Comparison of ENCODE assay signal across 10 cellular contexts in the genomic region with DNA sequence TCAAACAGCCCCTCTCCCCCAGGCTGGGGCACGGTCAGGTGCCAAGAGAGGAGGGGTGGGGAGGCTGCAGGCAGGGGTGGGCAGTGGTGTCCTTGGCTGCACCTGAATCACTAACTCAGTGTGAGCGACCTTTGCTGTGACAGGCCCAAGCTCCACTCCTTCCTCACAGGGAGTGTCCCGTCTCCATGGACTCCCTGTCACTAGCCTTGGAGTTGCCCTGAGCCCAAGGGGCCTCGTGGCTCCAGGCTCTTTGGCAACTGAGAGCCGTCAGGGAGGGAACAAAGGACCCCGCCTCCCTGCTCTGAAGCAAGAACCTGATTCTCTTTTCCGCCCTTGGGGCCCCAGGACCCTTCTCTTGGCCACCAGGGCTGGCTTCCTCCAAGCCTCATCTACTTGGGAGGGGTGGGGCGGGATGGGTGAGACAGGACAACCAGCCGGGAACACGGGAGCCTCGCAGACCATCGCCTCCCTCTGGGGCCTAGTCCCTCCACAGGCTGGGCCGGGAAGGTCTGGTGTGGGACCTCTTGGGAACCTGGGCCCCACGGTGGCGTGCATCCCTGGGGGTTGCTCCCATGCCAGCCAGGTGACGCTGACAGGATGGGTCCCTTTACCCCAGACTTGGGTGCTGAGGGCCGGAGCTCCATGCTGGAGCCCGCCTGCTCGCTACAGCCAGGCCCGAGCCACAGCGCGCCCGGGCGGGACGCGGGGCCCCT. TPM values are rescaled to one million over a fixed set of nuclear protein-coding genes. Genes with fewer than 3 reads are reported as not detected.
DNase-seq lines count a peak whose midpoint lies in the region; ATAC-seq and TF ChIP-seq lines count a peak whose summit lies in the region.
"Had no signal": no experiment of that assay in that cellular context is flagged by ENCODE, and none has a peak within 500 bp of the region (broad histone marks: within the 10 kb centered on the region; RNA-seq: fewer than 3 reads in every experiment).

No MANE protein-coding gene starts in this region.

- peaks cover 3 to 69% of the 10 kb centered on the region in 2 donors for H3K4me1 ChIP-seq in right atrium auricular region
- H3K4me1 ChIP-seq in mammary epithelial cell (ENCODE audit: insufficient read depth, low read length), result peaks cover 19% of the 10 kb centered on the region
- H3K4me1 ChIP-seq in mucosa of stomach (ENCODE audit: control insufficient read depth, insufficient read depth, low read length), result peaks cover 31% of the 10 kb centered on the region
- no peaks in the 10 kb centered on the region for H3K4me1 ChIP-seq in aorta (ENCODE audit: control insufficient read depth in 1 of 2, insufficient read depth in 2 of 2, low read length in 2 of 2)

- 69% methylated on average over 7 of the region's 26 CpGs for WGBS in mammary epithelial cell (ENCODE audit: low coverage, missing lambda C conversion rate)
- 75 to 77% methylated on average over 26 of the region's 26 CpGs for WGBS in aorta, 2 donors

- H2AFZ ChIP-seq in mammary epithelial cell (ENCODE audit: low read depth, low read length), result no peak overlapping the region

- H3K27me3 ChIP-seq in right atrium auricular region, result no peaks in the 10 kb centered on the region
- no peaks in the 10 kb centered on the region for H3K27me3 ChIP-seq in mammary epithelial cell (ENCODE audit: insufficient read depth, low read length)
- no peaks in the 10 kb centered on the region for H3K27me3 ChIP-seq in mucosa of stomach (ENCODE audit: control insufficient read depth, insufficient read depth, low read length)
- no peaks in the 10 kb centered on the region for H3K27me3 ChIP-seq in aorta (ENCODE audit: control insufficient read depth in 1 of 2, insufficient read depth in 2 of 2, low read length in 1 of 2)
- H3K27me3 ChIP-seq: BE2C had no signal

- dilution Hi-C loops in mammary epithelial cell (cut with HindIII; ENCODE audit: low sequenced_read_pairs), result no loop called here

- H3K27ac ChIP-seq in right atrium auricular region, result peak overlapping the region; percentile 89 to 94
- H3K27ac ChIP-seq in mammary epithelial cell (ENCODE audit: insufficient read depth, low read depth, low read length), result no peak overlapping the region
- H3K27ac ChIP-seq in aorta (ENCODE audit: low read depth in 1 of 2, low read length in 2 of 2), result peak overlapping the region in 1 of 2 donors; percentile 14

- ATAC-seq in aorta (ENCODE audit: low FRiP score), result peak; percentile 0
- ATAC-seq in HG02642 (IDR thresholded peaks at IDR 0.05; ENCODE audit: poor library complexity, unreplicated experiment), result no peak

- H3K9ac ChIP-seq in mammary epithelial cell (ENCODE audit: insufficient read depth, low read length) (no peak overlapping the region), mucosa of stomach (ENCODE audit: low read length) (no peak overlapping the region)

- CTCF ChIA-PET in mammary epithelial cell (lab: Charles Lee; ENCODE audit: low non-redundant PET), result no interaction called here

- TF ChIP-seq CTCF in right atrium auricular region (IDR thresholded peaks at IDR 0.05) (no peak), mammary epithelial cell (conservative IDR thresholded peaks at IDR 0.05 in 1 of 2, IDR thresholded peaks at IDR 0.05 in 1 of 2; ENCODE audit: extremely low read depth in 1 of 2, insufficient read depth in 1 of 2, low read depth in 1 of 2, low read length in 2 of 2) (no peak)

- peaks cover 8% of the 10 kb centered on the region for H3K79me2 ChIP-seq in mammary epithelial cell (ENCODE audit: insufficient read depth, low read length)

- no TSS peak for BruUV-seq in mammary epithelial cell (replicated peaks; lab: Mats Ljungman, UMichigan)

- H3K36me3 ChIP-seq in right atrium auricular region, result peaks cover 8% of the 10 kb centered on the region
- H3K36me3 ChIP-seq in mammary epithelial cell (ENCODE audit: insufficient read depth, low read length), result peaks cover 3% of the 10 kb centered on the region
- H3K36me3 ChIP-seq in mucosa of stomach (ENCODE audit: control insufficient read depth, insufficient read depth, low read length), result no peaks in the 10 kb centered on the region
- H3K36me3 ChIP-seq in aorta (ENCODE audit: control insufficient read depth in 1 of 2, insufficient read depth in 2 of 2, low read length in 1 of 2), result peaks cover 0 to 2% of the 10 kb centered on the region in 2 donors

- peaks cover 5% of the 10 kb centered on the region for H4K20me1 ChIP-seq in mammary epithelial cell (ENCODE audit: insufficient read depth, low read length)

- DNase-seq in right atrium auricular region (ENCODE audit: low spot score), result no peak
- DNase-seq in cardiac septum (ENCODE audit: low spot score), result no peak
- no peak for DNase-seq in mammary epithelial cell
- DNase-seq in aorta, result no peak
- DNase-seq in posterior vena cava (ENCODE audit: low spot score), result no peak
- DNase-seq in NCI-H69 (lab: John Stamatoyannopoulos, UW), result no peak
- DNase-seq: GOT3 had no signal

- H3K9me3 ChIP-seq in right atrium auricular region (no peaks in the 10 kb centered on the region), mammary epithelial cell (replicated peaks; ENCODE audit: insufficient read depth, low read length) (no peaks in the 10 kb centered on the region), mucosa of stomach (ENCODE audit: control insufficient read depth, low read length) (no peaks in the 10 kb centered on the region), aorta (ENCODE audit: control insufficient read depth, low read length) (no peaks in the 10 kb centered on the region)
- H3K9me3 ChIP-seq: BE2C had no signal

- in situ Hi-C loops in mammary epithelial cell (cut with MboI; ENCODE audit: low sequenced_read_pairs in 2 of 2), result no loop called here

- H3K4me3 ChIP-seq in right atrium auricular region, result peak overlapping the region in 1 of 2 donors; percentile 75
- H3K4me3 ChIP-seq in mammary epithelial cell (replicated peaks in 1 of 3; ENCODE audit: insufficient read depth in 1 of 3, low read depth in 2 of 3, low read length in 3 of 3), result no peak overlapping the region
- peak overlapping the region; percentile 19 for H3K4me3 ChIP-seq in mucosa of stomach (ENCODE audit: low read length)
- no peak overlapping the region for H3K4me3 ChIP-seq in aorta (ENCODE audit: low read length in 2 of 2)

- H3K4me2 ChIP-seq in mammary epithelial cell (ENCODE audit: insufficient read depth, low read depth, low read length), result peak overlapping the region; percentile 95

- intact Hi-C loops in cardiac septum (cut with DNase I), result loop anchor here (10.0 kb wide), 1 partner anchor 138 kb away; no protein-coding TSS in a partner anchor
- intact Hi-C loops in mammary epithelial cell (cut with micrococcal nuclease), result loop anchor here (1.0 kb wide), 1 partner anchor 26 kb away; no protein-coding TSS in a partner anchor
- intact Hi-C loops in aorta (cut with DNase I), result loop anchor here in 1 of 2 donors (5.0 kb wide), 1 partner anchor 36 kb away; a partner anchor contains a TSS
- intact Hi-C loops in posterior vena cava (cut with DNase I), result no loop called here

RNA-seq across cellular contexts. Expression of a gene that starts 0.9 kb away (rescaled TPM):
- 100 to 1,000 TPM; 113 to 158 TPM for total RNA-seq in right atrium auricular region
- 114 TPM for total RNA-seq in cardiac septum
- 1 to 10 TPM; 1.5 to 3.8 TPM for total RNA-seq in mammary epithelial cell
- polyA plus RNA-seq in mammary epithelial cell, result 0.56 TPM
- polyA minus RNA-seq in mammary epithelial cell, result not detected
- 10 to 100 TPM; 44.8 to 63.2 TPM for total RNA-seq in aorta
- 10 to 100 TPM; 25.0 to 80.2 TPM for polyA plus RNA-seq in aorta
- 10 to 100 TPM in 1 of 2 donors, 1 to 10 TPM in 1; 8.2 to 10.2 TPM for total RNA-seq in posterior vena cava

RNA-seq across cellular contexts. Expression of a gene that starts 29.9 kb away (rescaled TPM):
- 100 to 1,000 TPM; 137 to 238 TPM for total RNA-seq in right atrium auricular region
- 50.9 TPM for total RNA-seq in cardiac septum
- 10 to 100 TPM; 43.3 to 56.1 TPM for total RNA-seq in mammary epithelial cell
- polyA plus RNA-seq in mammary epithelial cell, result 98.6 TPM
- 12.2 TPM for polyA minus RNA-seq in mammary epithelial cell
- 10 to 100 TPM; 74.3 to 83.0 TPM for total RNA-seq in aorta
- 100 to 1,000 TPM; 219 to 241 TPM for polyA plus RNA-seq in aorta
- total RNA-seq in posterior vena cava, result 10 to 100 TPM; 58.3 to 66.1 TPM

RNA-seq across cellular contexts. Expression of a gene that starts 33.7 kb away (rescaled TPM):
- total RNA-seq in right atrium auricular region (10 to 100 TPM; 21.9 to 43.5 TPM), cardiac septum (41.2 TPM), mammary epithelial cell (100 to 1,000 TPM in 1 of 2 donors, 10 to 100 TPM in 1; 65.7 to 125 TPM), aorta (100 to 1,000 TPM in 1 of 2 donors, 10 to 100 TPM in 1; 84.9 to 102 TPM), posterior vena cava (10 to 100 TPM; 70.5 to 78.7 TPM)
- polyA plus RNA-seq in mammary epithelial cell (64.5 TPM), aorta (100 to 1,000 TPM in 1 of 2 donors, 10 to 100 TPM in 1; 31.9 to 185 TPM)
- 52.1 TPM for polyA minus RNA-seq in mammary epithelial cell

Comparison
In these comparisons a context has a peak if more than half of its experiments do, and no peak if none do; other contexts are left out.
1. RNA of a gene that starts 0.9 kb away (total RNA-seq): 113 to 158 TPM in right atrium auricular region, 114 TPM in cardiac septum (single experiment) and 44.8 to 63.2 TPM in aorta; 8.2 to 10.2 TPM in posterior vena cava and 1.5 to 3.8 TPM in mammary epithelial cell; every median in the first group is over 4 times any median in the second.
2. intact Hi-C loops: an anchor here in cardiac septum (10.0 kb wide) and mammary epithelial cell (1.0 kb wide); none called in posterior vena cava.